Comparison of ENCODE assay signal across 20 cellular contexts in genomic region chr1:247517795-247518612, GRCh38. TPM values are rescaled to one million over a fixed set of nuclear protein-coding genes. Genes with fewer than 3 reads are reported as not detected.
DNase-seq lines count a peak whose midpoint lies in the region; ATAC-seq and TF ChIP-seq lines count a peak whose summit lies in the region.
"Had no signal": no experiment of that assay in that cellular context is flagged by ENCODE, and none has a peak within 500 bp of the region (broad histone marks: within the 10 kb centered on the region; RNA-seq: fewer than 3 reads in every experiment).

No MANE protein-coding gene starts in this region.

- H3K4me3 ChIP-seq in coronary artery (peak overlapping the region; percentile 3), upper lobe of right lung (no peak overlapping the region), stomach (no peak overlapping the region)
- H3K4me3 ChIP-seq in naive thymus-derived CD4-positive, alpha-beta T cell (ENCODE audit: low read length), result no peak overlapping the region
- H3K4me3 ChIP-seq: suprapubic skin had no signal

- no peak for TF ChIP-seq EP300 in stomach (IDR thresholded peaks at IDR 0.05)

- peak overlapping the region in 6 of 10 donors; percentile 12 to 68 (median 50) for H3K4me3 Mint-ChIP-seq in naive thymus-derived CD4-positive, alpha-beta T cell

- H3K4me1 ChIP-seq in naive thymus-derived CD4-positive, alpha-beta T cell (ENCODE audit: control insufficient read depth in 2 of 2, insufficient read depth in 2 of 2, low read length in 2 of 2), result no peaks in the 10 kb centered on the region
- no peaks in the 10 kb centered on the region for H3K4me1 ChIP-seq in upper lobe of right lung
- H3K4me1 ChIP-seq in stomach, result no peaks in the 10 kb centered on the region
- H3K4me1 ChIP-seq: pancreas, suprapubic skin had no signal

- peaks cover 0 to 7% (median 0%) of the 10 kb centered on the region in 5 donors for H3K36me3 Mint-ChIP-seq in naive thymus-derived CD4-positive, alpha-beta T cell

- POLR2A ChIA-PET in naive thymus-derived CD4-positive, alpha-beta T cell (lab: Charles Lee), result no interaction called here

- H3K27ac ChIP-seq in coronary artery, result no peak overlapping the region
- no peak overlapping the region for H3K27ac ChIP-seq in naive thymus-derived CD4-positive, alpha-beta T cell (ENCODE audit: low read depth, low read length)
- no peak overlapping the region for H3K27ac ChIP-seq in upper lobe of right lung
- no peak overlapping the region for H3K27ac ChIP-seq in stomach
- H3K27ac ChIP-seq: pancreas, skin epidermis, suprapubic skin had no signal

- no peak for TF ChIP-seq POLR2A in stomach (IDR thresholded peaks at IDR 0.05)

- no peaks in the 10 kb centered on the region for H3K27me3 ChIP-seq in naive thymus-derived CD4-positive, alpha-beta T cell (ENCODE audit: control insufficient read depth in 2 of 2, insufficient read depth in 2 of 2, low read length in 2 of 2)
- H3K27me3 ChIP-seq in upper lobe of right lung (peaks cover 12% of the 10 kb centered on the region), stomach (peaks cover 0 to 9% (median 7%) of the 10 kb centered on the region in 3 donors)
- H3K27me3 ChIP-seq: pancreas, suprapubic skin had no signal

- TF ChIP-seq CTCF in coronary artery (IDR thresholded peaks at IDR 0.05), result no peak
- no peak for TF ChIP-seq CTCF in upper lobe of right lung (IDR thresholded peaks at IDR 0.05)
- TF ChIP-seq CTCF in stomach (IDR thresholded peaks at IDR 0.05), result no peak

- no peak overlapping the region for H3K27ac Mint-ChIP-seq in naive thymus-derived CD4-positive, alpha-beta T cell

- WGBS in stomach, 5 donors, result 44 to 72% (median 55%) methylated on average over 64 to 72 of the region's 72 CpGs

- no peaks in the 10 kb centered on the region for H3K36me3 ChIP-seq in naive thymus-derived CD4-positive, alpha-beta T cell (ENCODE audit: control insufficient read depth in 2 of 3, insufficient read depth in 3 of 3, low read length in 3 of 3)
- no peaks in the 10 kb centered on the region for H3K36me3 ChIP-seq in upper lobe of right lung
- H3K36me3 ChIP-seq in stomach, result no peaks in the 10 kb centered on the region
- H3K36me3 ChIP-seq: pancreas, suprapubic skin had no signal

- intact Hi-C loops in naive thymus-derived CD4-positive, alpha-beta T cell (cut with micrococcal nuclease), result no loop called here
- intact Hi-C loops in upper lobe of right lung (cut with DNase I), result no loop called here
- intact Hi-C loops in stomach (cut with DNase I; ENCODE audit: low total_unique reads), result no loop called here

- H3K27me3 Mint-ChIP-seq in naive thymus-derived CD4-positive, alpha-beta T cell, result peaks cover under 1 to 35% (median 17%) of the 10 kb centered on the region in 5 donors

- peak; percentile 27 for ATAC-seq in naive thymus-derived CD4-positive, alpha-beta T cell
- peak; percentile 45 for ATAC-seq in upper lobe of right lung

- CTCF ChIA-PET in naive thymus-derived CD4-positive, alpha-beta T cell (lab: Charles Lee), result no interaction called here

- H3K4me1 Mint-ChIP-seq in naive thymus-derived CD4-positive, alpha-beta T cell, result no peaks in the 10 kb centered on the region

- DNase-seq in stimulated activated CD4-positive, alpha-beta T cell treated with anti-CD3 and anti-CD28 coated beads, Interleukin-15, amount 100 ng/mL, for 24 hours, result peak; percentile 35
- no peak for DNase-seq in stimulated activated CD4-positive, alpha-beta T cell treated with anti-CD3 and anti-CD28 coated beads, Interleukin-2, amount 100 ng/mL, for 48 hours
- no peak for DNase-seq in coronary artery (ENCODE audit: low spot score)
- DNase-seq in naive thymus-derived CD4-positive, alpha-beta T cell, result peak in 2 of 9 donors; percentile 1
- DNase-seq in upper lobe of right lung, result no peak
- DNase-seq in H4 (ENCODE audit: low spot score), result no peak
- no peak for DNase-seq in stomach
- DNase-seq in NCI-H345 (lab: John Stamatoyannopoulos, UW), result no peak
- DNase-seq: activated CD4-positive, alpha-beta T cell treated with anti-CD3 and anti-CD28 coated beads for 4 hours; anterior cingulate cortex; DMS 273 treated with DMSO at 0.1 percent for 48 hours; midbrain; NCI-H1417; SHP77 treated with DMSO at 0.1 percent for 48 hours had no signal

- H3K9me3 ChIP-seq in naive thymus-derived CD4-positive, alpha-beta T cell (ENCODE audit: control insufficient read depth in 2 of 3, low read length in 3 of 3), result no peaks in the 10 kb centered on the region
- H3K9me3 ChIP-seq in upper lobe of right lung (no peaks in the 10 kb centered on the region), stomach (peaks cover 0 to 17% (median 14%) of the 10 kb centered on the region in 4 donors)
- H3K9me3 ChIP-seq: pancreas, suprapubic skin had no signal

- H3K9me3 Mint-ChIP-seq in naive thymus-derived CD4-positive, alpha-beta T cell, result peaks cover 0 to 17% (median 5%) of the 10 kb centered on the region in 11 donors

RNA-seq across cellular contexts. Expression of gene OR2C3, which starts 18.2 kb away (rescaled TPM):
- under 1 TPM in 1 of 5 experiments, not detected in 4; 0.05 TPM for total RNA-seq in naive thymus-derived CD4-positive, alpha-beta T cell
- polyA plus RNA-seq in naive thymus-derived CD4-positive, alpha-beta T cell, result not detected
- total RNA-seq in upper lobe of right lung (not detected), stomach (not detected)
- not detected in 2 replicates for total RNA-seq in H4 (2014; rRNA removed; shearing (Covaris generic))
- polyA plus RNA-seq in stomach, result not detected
- total RNA-seq: endothelial cell of umbilical vein, glomerular endothelial cell, LHCN-M2, pancreas, suprapubic skin had no signal
- polyA plus RNA-seq: endothelial cell of umbilical vein had no signal

RNA-seq across cellular contexts. Expression of gene GCSAML, which starts 30.9 kb away (rescaled TPM):
- 1 to 10 TPM in 2 of 5 experiments, under 1 TPM in 3; 0.08 to 9.5 (median 0.49) TPM for total RNA-seq in naive thymus-derived CD4-positive, alpha-beta T cell
- polyA plus RNA-seq in naive thymus-derived CD4-positive, alpha-beta T cell, result under 1 TPM in 1 of 2 donors, not detected in 1; 0.14 TPM
- total RNA-seq in upper lobe of right lung, result 2.7 TPM
- total RNA-seq in H4 (2014; rRNA removed; shearing (Covaris generic)), result 0.29 and 1.9 TPM in 2 replicates
- under 1 TPM in 2 of 5 donors, not detected in 3; 0.14 to 0.18 TPM for total RNA-seq in stomach
- polyA plus RNA-seq in stomach, result 1 to 10 TPM in 1 of 3 donors, under 1 TPM in 2; 0.08 to 2.1 (median 0.68) TPM
- total RNA-seq: endothelial cell of umbilical vein, glomerular endothelial cell, LHCN-M2, suprapubic skin had no signal
- polyA plus RNA-seq: endothelial cell of umbilical vein had no signal
